Comparison of ENCODE assay signal across 1 cellular context in the genomic region with DNA sequence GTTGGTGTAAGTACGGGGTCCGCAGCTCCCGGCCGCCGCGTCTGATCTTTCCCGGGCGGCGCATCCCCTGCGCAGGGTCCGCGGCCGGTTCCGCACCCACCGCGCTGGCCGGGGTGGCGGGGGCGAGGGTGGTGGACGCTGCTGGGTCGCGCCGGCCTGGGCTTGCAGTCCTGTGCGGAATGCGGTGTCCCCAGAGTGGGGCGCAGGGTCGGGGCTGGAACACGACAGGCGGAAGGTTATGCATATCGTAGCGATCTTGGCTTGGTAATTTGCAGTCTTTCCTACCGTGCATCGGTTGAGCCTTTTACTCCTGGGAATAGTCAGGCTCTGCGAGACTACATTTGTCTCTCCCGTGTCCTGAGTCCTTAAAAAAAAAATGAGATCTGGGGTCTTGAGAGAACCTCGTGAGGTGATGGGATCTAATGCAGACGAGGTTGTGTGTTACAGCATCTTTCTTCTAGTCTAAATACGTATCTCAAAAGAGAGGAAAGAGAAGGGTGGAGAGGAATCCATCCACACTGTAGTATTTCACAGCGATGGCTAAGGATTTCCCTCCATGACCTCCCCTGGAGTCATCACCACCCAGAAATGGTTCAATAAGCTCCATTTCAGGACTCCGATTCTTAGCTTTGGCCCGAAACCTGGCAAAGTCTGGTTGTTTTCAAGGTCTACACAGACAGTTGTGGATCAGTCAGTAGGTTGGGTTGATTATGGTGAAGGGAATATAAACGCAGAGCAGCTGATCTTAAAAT.
TF ChIP-seq lines count a peak whose summit lies in the region.

No MANE protein-coding gene starts in this region.

TF ChIP-seq in K562, 482 proteins besides CTCF, POLR2A, EP300 and RAD21 (continued from another document):
- TF ChIP-seq, protein P1, sequence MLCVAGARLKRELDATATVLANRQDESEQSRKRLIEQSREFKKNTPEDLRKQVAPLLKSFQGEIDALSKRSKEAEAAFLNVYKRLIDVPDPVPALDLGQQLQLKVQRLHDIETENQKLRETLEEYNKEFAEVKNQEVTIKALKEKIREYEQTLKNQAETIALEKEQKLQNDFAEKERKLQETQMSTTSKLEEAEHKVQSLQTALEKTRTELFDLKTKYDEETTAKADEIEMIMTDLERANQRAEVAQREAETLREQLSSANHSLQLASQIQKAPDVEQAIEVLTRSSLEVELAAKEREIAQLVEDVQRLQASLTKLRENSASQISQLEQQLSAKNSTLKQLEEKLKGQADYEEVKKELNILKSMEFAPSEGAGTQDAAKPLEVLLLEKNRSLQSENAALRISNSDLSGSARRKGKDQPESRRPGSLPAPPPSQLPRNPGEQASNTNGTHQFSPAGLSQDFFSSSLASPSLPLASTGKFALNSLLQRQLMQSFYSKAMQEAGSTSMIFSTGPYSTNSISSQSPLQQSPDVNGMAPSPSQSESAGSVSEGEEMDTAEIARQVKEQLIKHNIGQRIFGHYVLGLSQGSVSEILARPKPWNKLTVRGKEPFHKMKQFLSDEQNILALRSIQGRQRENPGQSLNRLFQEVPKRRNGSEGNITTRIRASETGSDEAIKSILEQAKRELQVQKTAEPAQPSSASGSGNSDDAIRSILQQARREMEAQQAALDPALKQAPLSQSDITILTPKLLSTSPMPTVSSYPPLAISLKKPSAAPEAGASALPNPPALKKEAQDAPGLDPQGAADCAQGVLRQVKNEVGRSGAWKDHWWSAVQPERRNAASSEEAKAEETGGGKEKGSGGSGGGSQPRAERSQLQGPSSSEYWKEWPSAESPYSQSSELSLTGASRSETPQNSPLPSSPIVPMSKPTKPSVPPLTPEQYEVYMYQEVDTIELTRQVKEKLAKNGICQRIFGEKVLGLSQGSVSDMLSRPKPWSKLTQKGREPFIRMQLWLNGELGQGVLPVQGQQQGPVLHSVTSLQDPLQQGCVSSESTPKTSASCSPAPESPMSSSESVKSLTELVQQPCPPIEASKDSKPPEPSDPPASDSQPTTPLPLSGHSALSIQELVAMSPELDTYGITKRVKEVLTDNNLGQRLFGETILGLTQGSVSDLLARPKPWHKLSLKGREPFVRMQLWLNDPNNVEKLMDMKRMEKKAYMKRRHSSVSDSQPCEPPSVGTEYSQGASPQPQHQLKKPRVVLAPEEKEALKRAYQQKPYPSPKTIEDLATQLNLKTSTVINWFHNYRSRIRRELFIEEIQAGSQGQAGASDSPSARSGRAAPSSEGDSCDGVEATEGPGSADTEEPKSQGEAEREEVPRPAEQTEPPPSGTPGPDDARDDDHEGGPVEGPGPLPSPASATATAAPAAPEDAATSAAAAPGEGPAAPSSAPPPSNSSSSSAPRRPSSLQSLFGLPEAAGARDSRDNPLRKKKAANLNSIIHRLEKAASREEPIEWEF (CRISPR knock-in tag; IDR thresholded peaks at IDR 0.05): no peak
- peak; percentile 43 for TF ChIP-seq KDM5B (IDR thresholded peaks at IDR 0.05; ENCODE audit: insufficient replicate concordance, low read depth, low read length)
- peak; percentile 13 to 45; a peak in 2 of 4 replicates for TF ChIP-seq NRF1 (conservative IDR thresholded peaks at IDR 0.05 in 1 of 2, IDR thresholded peaks at IDR 0.05 in 1 of 2)
- peak; percentile 9; the same call in 1 of the 2 replicates for TF ChIP-seq CXXC5 (CRISPR knock-in tag; IDR thresholded peaks at IDR 0.05)
- 0 out of 2 replicates have a peak, but pooled peaks have one; percentile 42 for TF ChIP-seq ZNF124 (CRISPR knock-in tag; IDR thresholded peaks at IDR 0.05)
- TF ChIP-seq, protein P2, sequence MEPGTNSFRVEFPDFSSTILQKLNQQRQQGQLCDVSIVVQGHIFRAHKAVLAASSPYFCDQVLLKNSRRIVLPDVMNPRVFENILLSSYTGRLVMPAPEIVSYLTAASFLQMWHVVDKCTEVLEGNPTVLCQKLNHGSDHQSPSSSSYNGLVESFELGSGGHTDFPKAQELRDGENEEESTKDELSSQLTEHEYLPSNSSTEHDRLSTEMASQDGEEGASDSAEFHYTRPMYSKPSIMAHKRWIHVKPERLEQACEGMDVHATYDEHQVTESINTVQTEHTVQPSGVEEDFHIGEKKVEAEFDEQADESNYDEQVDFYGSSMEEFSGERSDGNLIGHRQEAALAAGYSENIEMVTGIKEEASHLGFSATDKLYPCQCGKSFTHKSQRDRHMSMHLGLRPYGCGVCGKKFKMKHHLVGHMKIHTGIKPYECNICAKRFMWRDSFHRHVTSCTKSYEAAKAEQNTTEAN (CRISPR knock-in tag; IDR thresholded peaks at IDR 0.05): 0 out of 2 replicates have a peak, but pooled peaks have one; percentile 12
- TF ChIP-seq KDM4B (IDR thresholded peaks at IDR 0.05; ENCODE audit: borderline replicate concordance in 2 of 2, low read depth in 1 of 2): peak in 1 of 2 experiments; percentile 55; a peak in 1 of 4 replicates
- TF ChIP-seq STAG1 (CRISPR knock-in tag; IDR thresholded peaks at IDR 0.05; ENCODE audit: borderline replicate concordance): 0 out of 2 replicates have a peak, but pooled peaks have one; percentile 20
- TF ChIP-seq ZBTB7A (IDR thresholded peaks at IDR 0.05; ENCODE audit: borderline replicate concordance, control insufficient read depth, low read depth, low read length): peak; percentile 30; the same call in 1 of the 2 replicates
- TF ChIP-seq HNRNPLL (IDR thresholded peaks at IDR 0.05; ENCODE audit: low read depth, low read length, poor library complexity, severe bottlenecking): peak; percentile 33
- no peak for TF ChIP-seq NFIC (IDR thresholded peaks at IDR 0.05)
- TF ChIP-seq RBM25 (IDR thresholded peaks at IDR 0.05; ENCODE audit: low read depth, low read length, severe bottlenecking): no peak
- TF ChIP-seq ZFX (CRISPR knock-in tag; IDR thresholded peaks at IDR 0.05): peak; percentile 25
- TF ChIP-seq XRCC5 (IDR thresholded peaks at IDR 0.05; ENCODE audit: low read depth, low read length): 0 out of 2 replicates have a peak, but pooled peaks have one; percentile 18
- TF ChIP-seq, protein P3, sequence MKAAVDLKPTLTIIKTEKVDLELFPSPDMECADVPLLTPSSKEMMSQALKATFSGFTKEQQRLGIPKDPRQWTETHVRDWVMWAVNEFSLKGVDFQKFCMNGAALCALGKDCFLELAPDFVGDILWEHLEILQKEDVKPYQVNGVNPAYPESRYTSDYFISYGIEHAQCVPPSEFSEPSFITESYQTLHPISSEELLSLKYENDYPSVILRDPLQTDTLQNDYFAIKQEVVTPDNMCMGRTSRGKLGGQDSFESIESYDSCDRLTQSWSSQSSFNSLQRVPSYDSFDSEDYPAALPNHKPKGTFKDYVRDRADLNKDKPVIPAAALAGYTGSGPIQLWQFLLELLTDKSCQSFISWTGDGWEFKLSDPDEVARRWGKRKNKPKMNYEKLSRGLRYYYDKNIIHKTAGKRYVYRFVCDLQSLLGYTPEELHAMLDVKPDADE (conservative IDR thresholded peaks at IDR 0.05; ENCODE audit: control insufficient read depth, low read depth, low read length): peak; percentile 47; the same call in 1 of the 2 replicates
- no peak; the same call in 1 of the 2 replicates for TF ChIP-seq SP1 (CRISPR knock-in tag; IDR thresholded peaks at IDR 0.05)
- no peak for TF ChIP-seq BMI1 (IDR thresholded peaks at IDR 0.05; ENCODE audit: low read length)
